In genomic region chr2:136001147-136001546, GRCh38 we compare ENCODE assay signal across 18 cellular contexts. TPM values are rescaled to one million over a fixed set of nuclear protein-coding genes. Genes with fewer than 3 reads are reported as not detected.
DNase-seq lines count a peak whose midpoint lies in the region; ATAC-seq and TF ChIP-seq lines count a peak whose summit lies in the region.
"Had no signal": no experiment of that assay in that cellular context is flagged by ENCODE, and none has a peak within 500 bp of the region (broad histone marks: within the 10 kb centered on the region; RNA-seq: fewer than 3 reads in every experiment).

No MANE protein-coding gene starts in this region.

- H4K20me1 ChIP-seq in neural progenitor cell (ENCODE audit: low read depth) (no peaks in the 10 kb centered on the region), PC-3 (ENCODE audit: low read length) (no peaks in the 10 kb centered on the region)

- H3K36me3 ChIP-seq in neural progenitor cell (no peaks in the 10 kb centered on the region), PC-3 (ENCODE audit: low read depth, low read length) (no peaks in the 10 kb centered on the region)
- H3K36me3 ChIP-seq: SJCRH30 had no signal

- ATAC-seq in GM18861 (IDR thresholded peaks at IDR 0.05; ENCODE audit: unreplicated experiment): no peak
- ATAC-seq in PC-3: no peak
- ATAC-seq: mucosa of descending colon had no signal

- POLR2A ChIA-PET in PC-3 (lab: Charles Lee; ENCODE audit: unreplicated experiment): no interaction called here

- H3K79me2 ChIP-seq in neural progenitor cell (ENCODE audit: low read depth) (no peaks in the 10 kb centered on the region), PC-3 (ENCODE audit: low read length) (no peaks in the 10 kb centered on the region)

- DNase-seq in T-helper 1 cell (no peak), HL-60 (ENCODE audit: low read depth in 1 of 2, low spot score in 1 of 2) (no peak), neural progenitor cell (ENCODE audit: low spot score) (no peak), dermis blood vessel endothelial cell (no peak), PC-3 (no peak)
- DNase-seq: 8988T; activated CD4-positive, alpha-beta T cell treated with anti-CD3 and anti-CD28 coated beads, Interleukin-2, amount 50 U/mL, for 1 hour; activated CD8-positive, alpha-beta memory T cell treated with anti-CD3 and anti-CD28 coated beads, Interleukin-2, amount 50 U/mL, for 4 hours; CD8-positive, alpha-beta memory T cell; KBM-7; mucosa of descending colon; NCI-H1436 treated with DMSO at 0.1 percent for 48 hours; stimulated activated CD4-positive, alpha-beta T cell treated with anti-CD3 and anti-CD28 coated beads, Interleukin-15, amount 100 ng/mL, for 24 hours had no signal

- peaks cover 12% of the 10 kb centered on the region for H3K9me3 Mint-ChIP-seq in T-helper 1 cell treated with Interleukin-12 subunit alpha and Interleukin-12 subunit beta and Interleukin-4 antibody, amounts not matched to agents 30 μg/mL and 1 μg/mL, for 36 hours
- H3K9me3 Mint-ChIP-seq in dendritic cell treated with granulocyte-macrophage colony-stimulating factor and Interleukin-4, amounts not matched to agents 40 ng/mL and 50 ng/mL, for 4 days: no peaks in the 10 kb centered on the region
- H3K9me3 Mint-ChIP-seq in neural progenitor cell: peaks cover 5% of the 10 kb centered on the region
- H3K9me3 Mint-ChIP-seq: CD8-positive, alpha-beta memory T cell had no signal

- H3F3A ChIP-seq in neural progenitor cell (ENCODE audit: low read depth) (peaks cover 27% of the 10 kb centered on the region), PC-3 (ENCODE audit: low read length, unreplicated experiment) (no peaks in the 10 kb centered on the region)

- H3K9me3 ChIP-seq in neural progenitor cell (ENCODE audit: low read depth): no peaks in the 10 kb centered on the region
- H3K9me3 ChIP-seq in PC-3 (ENCODE audit: low read length): no peaks in the 10 kb centered on the region
- H3K9me3 ChIP-seq: mucosa of descending colon had no signal

- H3K4me2 ChIP-seq in neural progenitor cell: no peak overlapping the region
- H3K4me2 ChIP-seq in PC-3 (ENCODE audit: low read length): no peak overlapping the region

- peak overlapping the region; percentile 53 for H3K27ac Mint-ChIP-seq in T-helper 1 cell treated with Interleukin-12 subunit alpha and Interleukin-12 subunit beta and Interleukin-4 antibody, amounts not matched to agents 30 μg/mL and 1 μg/mL, for 36 hours
- H3K27ac Mint-ChIP-seq in dendritic cell treated with granulocyte-macrophage colony-stimulating factor and Interleukin-4, amounts not matched to agents 40 ng/mL and 50 ng/mL, for 4 days: peak overlapping the region; percentile 87
- H3K27ac Mint-ChIP-seq in neural progenitor cell: no peak overlapping the region
- H3K27ac Mint-ChIP-seq: progenitor cell of endocrine pancreas had no signal

- H3K4me1 ChIP-seq in neural progenitor cell (peaks cover 24% of the 10 kb centered on the region), PC-3 (ENCODE audit: insufficient read depth, low read length) (peaks cover 7% of the 10 kb centered on the region)

- H3K27ac ChIP-seq in HL-60 (replicated peaks) (peak overlapping the region; percentile 82), neural progenitor cell (no peak overlapping the region), PC-3 (ENCODE audit: low read length) (no peak overlapping the region)
- H3K27ac ChIP-seq: SJCRH30 had no signal

- CTCF ChIA-PET in PC-3 (lab: Charles Lee): no interaction called here

- peaks cover 32% of the 10 kb centered on the region for H3K36me3 Mint-ChIP-seq in T-helper 1 cell treated with Interleukin-12 subunit alpha and Interleukin-12 subunit beta and Interleukin-4 antibody, amounts not matched to agents 30 μg/mL and 1 μg/mL, for 36 hours (ENCODE audit: low read depth)
- peaks cover 7% of the 10 kb centered on the region for H3K36me3 Mint-ChIP-seq in dendritic cell treated with granulocyte-macrophage colony-stimulating factor and Interleukin-4, amounts not matched to agents 40 ng/mL and 50 ng/mL, for 4 days (ENCODE audit: low read depth)
- peaks cover 7% of the 10 kb centered on the region for H3K36me3 Mint-ChIP-seq in neural progenitor cell

- no peak overlapping the region for H3K4me3 Mint-ChIP-seq in T-helper 1 cell treated with Interleukin-12 subunit alpha and Interleukin-12 subunit beta and Interleukin-4 antibody, amounts not matched to agents 30 μg/mL and 1 μg/mL, for 36 hours
- H3K4me3 Mint-ChIP-seq in dendritic cell treated with granulocyte-macrophage colony-stimulating factor and Interleukin-4, amounts not matched to agents 40 ng/mL and 50 ng/mL, for 4 days: no peak overlapping the region
- no peak overlapping the region for H3K4me3 Mint-ChIP-seq in neural progenitor cell
- H3K4me3 Mint-ChIP-seq: CD8-positive, alpha-beta memory T cell had no signal

- H2AFZ ChIP-seq in neural progenitor cell (replicated peaks) (peak overlapping the region; percentile 50), PC-3 (ENCODE audit: low read length) (no peak overlapping the region)

- TF ChIP-seq CTCF in HL-60 (IDR thresholded peaks at IDR 0.05; ENCODE audit: insufficient read depth, low read length) (no peak), neural progenitor cell (IDR thresholded peaks at IDR 0.05) (no peak), PC-3 (conservative IDR thresholded peaks at IDR 0.05; ENCODE audit: low read depth, low read length) (no peak)

- H3K27me3 ChIP-seq in HL-60 (ENCODE audit: insufficient read depth, poor library complexity, severe bottlenecking) (no peaks in the 10 kb centered on the region), neural progenitor cell (no peaks in the 10 kb centered on the region), PC-3 (ENCODE audit: low read length) (no peaks in the 10 kb centered on the region)
- H3K27me3 ChIP-seq: SJCRH30 had no signal

- no peak overlapping the region for H3K9ac ChIP-seq in neural progenitor cell
- H3K9ac ChIP-seq in PC-3 (ENCODE audit: low read length): no peak overlapping the region

- intact Hi-C loops in dendritic cell treated with granulocyte-macrophage colony-stimulating factor and Interleukin-4, amounts not matched to agents 40 ng/mL and 50 ng/mL, for 4 days (cut with micrococcal nuclease): loop anchor here (10.0 kb wide), 1 partner anchor 324 kb away; no protein-coding TSS in a partner anchor
- intact Hi-C loops in PC-3 (cut with micrococcal nuclease): no loop called here

- BruUV-seq in PC-3 (replicated peaks; lab: Mats Ljungman, UMichigan): no TSS peak

- H3K9me2 ChIP-seq in PC-3 (replicated peaks; ENCODE audit: low read length): 0 out of 2 replicates have a peak, but pooled peaks cover 1% of the 10 kb centered on the region

- H3K27me3 Mint-ChIP-seq in T-helper 1 cell treated with Interleukin-12 subunit alpha and Interleukin-12 subunit beta and Interleukin-4 antibody, amounts not matched to agents 30 μg/mL and 1 μg/mL, for 36 hours (ENCODE audit: low read depth): no peaks in the 10 kb centered on the region
- H3K27me3 Mint-ChIP-seq in dendritic cell treated with granulocyte-macrophage colony-stimulating factor and Interleukin-4, amounts not matched to agents 40 ng/mL and 50 ng/mL, for 4 days: no peaks in the 10 kb centered on the region
- H3K27me3 Mint-ChIP-seq in neural progenitor cell (ENCODE audit: insufficient read depth, low read depth): peaks cover 2% of the 10 kb centered on the region
- H3K27me3 Mint-ChIP-seq: progenitor cell of endocrine pancreas had no signal

- H3K4me1 Mint-ChIP-seq in T-helper 1 cell treated with Interleukin-12 subunit alpha and Interleukin-12 subunit beta and Interleukin-4 antibody, amounts not matched to agents 30 μg/mL and 1 μg/mL, for 36 hours (ENCODE audit: low read depth): peaks cover 43% of the 10 kb centered on the region
- H3K4me1 Mint-ChIP-seq in dendritic cell treated with granulocyte-macrophage colony-stimulating factor and Interleukin-4, amounts not matched to agents 40 ng/mL and 50 ng/mL, for 4 days (ENCODE audit: low read depth): peaks cover 58% of the 10 kb centered on the region
- H3K4me1 Mint-ChIP-seq in neural progenitor cell: peaks cover 46% of the 10 kb centered on the region

- H3K4me3 ChIP-seq in HL-60 (replicated peaks; ENCODE audit: insufficient read depth, low read length) (no peak overlapping the region), neural progenitor cell (no peak overlapping the region), PC-3 (ENCODE audit: low read length) (no peak overlapping the region)
- H3K4me3 ChIP-seq: mucosa of descending colon, SJCRH30 had no signal

RNA-seq across cellular contexts. Expression of gene DARS1, which starts 15.7 kb away (rescaled TPM):
- total RNA-seq in neural progenitor cell (ENCODE audit: low replicate concordance): 175 and 227 TPM in 2 replicates
- 53.6 and 79.0 TPM in 2 replicates for total RNA-seq in dermis blood vessel endothelial cell
- total RNA-seq in PC-3 (2014; rRNA removed): 56.7 and 78.6 TPM in 2 replicates
